16 cellular contexts compared by ENCODE assay signal in the genomic region with DNA sequence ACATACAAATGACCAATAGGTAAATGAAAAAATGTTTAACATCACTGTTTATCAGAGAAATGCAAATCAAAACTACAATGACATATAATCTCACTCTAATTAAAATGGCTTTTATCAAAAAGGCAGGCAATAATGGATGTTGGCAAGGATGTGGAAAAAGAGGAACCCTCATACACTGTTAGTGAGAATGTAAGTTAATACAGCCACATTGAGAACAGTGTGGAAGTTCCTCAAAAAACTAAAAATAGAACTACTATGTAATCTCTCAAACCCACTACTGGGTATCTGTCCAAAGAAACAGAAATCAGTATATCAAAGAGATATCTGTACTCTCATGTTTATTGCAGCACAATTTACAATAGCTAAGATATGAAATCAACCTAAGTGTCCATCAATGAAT.
"Had no signal": no experiment of that assay in that cellular context is flagged by ENCODE, and none has a peak within 500 bp of the region (broad histone marks: within the 10 kb centered on the region; RNA-seq: fewer than 3 reads in every experiment).

No MANE protein-coding gene starts in this region.

- ATAC-seq: gastrocnemius medialis; heart right ventricle; psoas muscle; right lobe of liver; stimulated activated effector memory CD8-positive, alpha-beta T cell treated with anti-CD3 and anti-CD28 coated beads, Interleukin-12 subunit alpha, Interleukin-12 subunit beta, amount 100 ng/mL, for 72 hours; stimulated activated naive CD8-positive, alpha-beta T cell treated with anti-CD3 and anti-CD28 coated beads, Interleukin-15, Interleukin-2, amounts not matched to agents 100 U/mL and 50 U/mL, for 24 hours had no signal

- DNase-seq: dorsolateral prefrontal cortex; effector CD8-positive, alpha-beta T cell; gastrocnemius medialis; heart right ventricle; hypothalamus; kidney glomerular epithelial cell; mesendoderm; naive B cell; psoas muscle; retina; right lobe of liver; stimulated activated CD4-positive, alpha-beta T cell treated with anti-CD3 and anti-CD28 coated beads, Interleukin-4, amount 100 ng/mL, for 1 hour; stimulated activated CD8-positive, alpha-beta memory T cell treated with anti-CD3 and anti-CD28 coated beads, Interleukin-4, amount 100 ng/mL, for 48 hours; stimulated activated naive CD8-positive, alpha-beta T cell treated with anti-CD3 and anti-CD28 coated beads, Interleukin-15, Interleukin-2, amounts not matched to agents 100 U/mL and 50 U/mL, for 24 hours; thyroid gland had no signal
